ENCODE assay signal across 2 cellular contexts in the genomic region with DNA sequence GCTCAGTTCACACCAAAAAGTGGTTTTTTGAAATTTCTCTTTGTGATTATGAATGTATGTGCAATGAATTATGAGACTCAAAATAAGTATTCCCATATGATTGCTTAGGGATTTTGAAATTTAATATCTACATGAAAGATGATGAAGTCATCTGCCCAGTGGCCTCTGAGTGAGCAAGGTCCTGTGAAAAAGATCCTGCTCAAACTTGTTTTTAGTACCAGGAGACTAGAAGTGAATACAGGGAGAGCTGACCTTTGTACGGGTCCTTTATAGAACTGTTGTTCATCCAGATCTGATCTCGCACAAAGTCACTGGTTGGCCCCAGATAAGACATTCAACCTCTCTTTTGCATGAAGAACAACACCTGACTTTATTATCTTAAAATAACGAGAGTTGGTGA.
TF ChIP-seq lines count a peak whose summit lies in the region.

No MANE protein-coding gene starts in this region.

TF ChIP-seq in liver, 16 proteins besides CTCF, POLR2A, EP300 and RAD21:
- no peak for TF ChIP-seq EGR1 (IDR thresholded peaks at IDR 0.05; ENCODE audit: low read depth in 2 of 2)
- peak in 1 of 2 donors; percentile 21 for TF ChIP-seq JUND (IDR thresholded peaks at IDR 0.05)
- TF ChIP-seq HNF4A (conservative IDR thresholded peaks at IDR 0.05) = peak; percentile 52 to 65
- no peak for TF ChIP-seq NR2F2 (IDR thresholded peaks at IDR 0.05)
- no peak for TF ChIP-seq FOXA1 (IDR thresholded peaks at IDR 0.05)
- TF ChIP-seq HNF4G (IDR thresholded peaks at IDR 0.05) = no peak
- no peak for TF ChIP-seq GABPA (IDR thresholded peaks at IDR 0.05 in 1 of 2, conservative IDR thresholded peaks at IDR 0.05 in 1 of 2)
- no peak for TF ChIP-seq RXRA (IDR thresholded peaks at IDR 0.05)
- no peak for TF ChIP-seq FOXA2 (IDR thresholded peaks at IDR 0.05)

TF ChIP-seq in HepG2, 621 proteins besides CTCF, POLR2A, EP300 and RAD21:
- TF ChIP-seq ZSCAN31 (CRISPR knock-in tag; IDR thresholded peaks at IDR 0.05; ENCODE audit: low read depth) = no peak
- no peak for TF ChIP-seq ZNF777 (CRISPR knock-in tag; IDR thresholded peaks at IDR 0.05)
- TF ChIP-seq CEBPG (CRISPR knock-in tag; IDR thresholded peaks at IDR 0.05) = no peak
- TF ChIP-seq ZNF501 (CRISPR knock-in tag; IDR thresholded peaks at IDR 0.05) = no peak
- no peak for TF ChIP-seq ZFP82 (CRISPR knock-in tag; IDR thresholded peaks at IDR 0.05; ENCODE audit: borderline replicate concordance)
- TF ChIP-seq, protein P1, sequence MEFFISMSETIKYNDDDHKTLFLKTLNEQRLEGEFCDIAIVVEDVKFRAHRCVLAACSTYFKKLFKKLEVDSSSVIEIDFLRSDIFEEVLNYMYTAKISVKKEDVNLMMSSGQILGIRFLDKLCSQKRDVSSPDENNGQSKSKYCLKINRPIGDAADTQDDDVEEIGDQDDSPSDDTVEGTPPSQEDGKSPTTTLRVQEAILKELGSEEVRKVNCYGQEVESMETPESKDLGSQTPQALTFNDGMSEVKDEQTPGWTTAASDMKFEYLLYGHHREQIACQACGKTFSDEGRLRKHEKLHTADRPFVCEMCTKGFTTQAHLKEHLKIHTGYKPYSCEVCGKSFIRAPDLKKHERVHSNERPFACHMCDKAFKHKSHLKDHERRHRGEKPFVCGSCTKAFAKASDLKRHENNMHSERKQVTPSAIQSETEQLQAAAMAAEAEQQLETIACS (CRISPR knock-in tag; IDR thresholded peaks at IDR 0.05) = no peak
- no peak for TF ChIP-seq CCAR2 (optimal IDR thresholded peaks at IDR 0.05; ENCODE audit: low read depth, low read length)
- TF ChIP-seq SCMH1 (CRISPR knock-in tag; IDR thresholded peaks at IDR 0.05; ENCODE audit: borderline replicate concordance) = no peak
- no peak for TF ChIP-seq FOXA1 (IDR thresholded peaks at IDR 0.05)
- TF ChIP-seq FOXA1 (CRISPR knock-in tag; IDR thresholded peaks at IDR 0.05) = no peak
- TF ChIP-seq, protein P2, sequence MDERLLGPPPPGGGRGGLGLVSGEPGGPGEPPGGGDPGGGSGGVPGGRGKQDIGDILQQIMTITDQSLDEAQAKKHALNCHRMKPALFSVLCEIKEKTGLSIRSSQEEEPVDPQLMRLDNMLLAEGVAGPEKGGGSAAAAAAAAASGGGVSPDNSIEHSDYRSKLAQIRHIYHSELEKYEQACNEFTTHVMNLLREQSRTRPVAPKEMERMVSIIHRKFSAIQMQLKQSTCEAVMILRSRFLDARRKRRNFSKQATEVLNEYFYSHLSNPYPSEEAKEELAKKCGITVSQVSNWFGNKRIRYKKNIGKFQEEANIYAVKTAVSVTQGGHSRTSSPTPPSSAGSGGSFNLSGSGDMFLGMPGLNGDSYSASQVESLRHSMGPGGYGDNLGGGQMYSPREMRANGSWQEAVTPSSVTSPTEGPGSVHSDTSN (CRISPR knock-in tag; IDR thresholded peaks at IDR 0.05) = no peak
- TF ChIP-seq SAP130 (CRISPR knock-in tag; IDR thresholded peaks at IDR 0.05; ENCODE audit: low read depth) = no peak
- no peak for TF ChIP-seq PHF21A (CRISPR knock-in tag; IDR thresholded peaks at IDR 0.05)
- no peak for TF ChIP-seq GTF3A (CRISPR knock-in tag; conservative IDR thresholded peaks at IDR 0.05)
TF ChIP-seq in HepG2: peak in this region for 0.
